ENCODE assay signal across 12 cellular contexts in genomic region chr1:16483146-16483545, GRCh38. TPM values are rescaled to one million over a fixed set of nuclear protein-coding genes. Genes with fewer than 3 reads are reported as not detected.
"Had no signal": no experiment of that assay in that cellular context is flagged by ENCODE, and none has a peak within 500 bp of the region (broad histone marks: within the 10 kb centered on the region; RNA-seq: fewer than 3 reads in every experiment).

No MANE protein-coding gene starts in this region.

RNA-seq across cellular contexts. Expression of gene RNU1-1, which starts 30.9 kb away (rescaled TPM):
- polyA plus RNA-seq: adrenal gland, aorta had no signal

RNA-seq across cellular contexts. Expression of gene SPATA21, which starts 45.9 kb away (rescaled TPM):
- total RNA-seq: activated CD4-positive, alpha-beta T cell treated with anti-CD3 and anti-CD28 coated beads for 36 hours; activated CD4-positive, alpha-beta T cell treated with anti-CD3 and anti-CD28 coated beads, Interleukin-2, amount 10 ng/mL, durations not matched to agents 7 days and 5 days; activated CD8-positive, alpha-beta memory T cell treated with anti-CD3 and anti-CD28 coated beads, Interleukin-2, amount 10 ng/mL, durations not matched to agents 7 days and 5 days; activated CD8-positive, alpha-beta T cell treated with anti-CD3 and anti-CD28 coated beads, Interleukin-2, amount 10 ng/mL, durations not matched to agents 7 days and 5 days; activated naive CD4-positive, alpha-beta T cell treated with anti-CD3 and anti-CD28 coated beads for 36 hours; activated T-helper 2 cell treated with anti-CD3 and anti-CD28 coated beads, Interferon-gamma antibody, Interleukin-2, Interleukin-4, amounts not matched to agents 10 μg/mL and 5 μg/mL and 100 μg/mL, durations not matched to agents 14 hours and 24 hours and 36 hours; adrenal gland; aorta; astrocyte; body of pancreas; breast epithelium; cardiac septum had no signal
